ENCODE assay signal across 17 cellular contexts in genomic region chr19:31254611-31255010, GRCh38.
DNase-seq lines count a peak whose midpoint lies in the region; ATAC-seq, FAIRE-seq and TF ChIP-seq lines count a peak whose summit lies in the region.
"Had no signal": no experiment of that assay in that cellular context is flagged by ENCODE, and none has a peak within 500 bp of the region (broad histone marks: within the 10 kb centered on the region; RNA-seq: fewer than 3 reads in every experiment).

No MANE protein-coding gene starts in this region.

- H3K27me3 ChIP-seq in SJCRH30 (no peaks in the 10 kb centered on the region), keratinocyte (ENCODE audit: control insufficient read depth, extremely low read depth, insufficient read depth, low read length) (no peaks in the 10 kb centered on the region), skeletal muscle satellite cell (ENCODE audit: control insufficient read depth, insufficient read depth, low read length) (no peaks in the 10 kb centered on the region)
- H3K27me3 ChIP-seq: SJSA1 had no signal

- H3K9ac ChIP-seq in keratinocyte (ENCODE audit: control insufficient read depth, extremely low read depth, insufficient read depth, low read length) (no peak overlapping the region), skeletal muscle satellite cell (ENCODE audit: low read depth, low read length) (peak overlapping the region; percentile 30)

- H3K4me2 ChIP-seq in keratinocyte (ENCODE audit: control insufficient read depth, extremely low read depth, insufficient read depth, low read depth, low read length) (peak overlapping the region; percentile 33), skeletal muscle satellite cell (ENCODE audit: low read length) (peak overlapping the region; percentile 9)

- TF ChIP-seq CTCF in keratinocyte (optimal IDR thresholded peaks at IDR 0.05 in 1 of 3, IDR thresholded peaks at IDR 0.05 in 1 of 3, conservative IDR thresholded peaks at IDR 0.05 in 1 of 3; ENCODE audit: extremely low read depth in 1 of 3, insufficient read depth in 2 of 3, low read length in 3 of 3), result no peak

- no peak for ATAC-seq in Right ventricle myocardium inferior
- ATAC-seq in GM18502 (IDR thresholded peaks at IDR 0.05; ENCODE audit: poor library complexity, unreplicated experiment), result no peak

- intact Hi-C loops in Right ventricle myocardium inferior (cut with DNase I), result no loop called here

- no peaks in the 10 kb centered on the region for H3K79me2 ChIP-seq in keratinocyte (ENCODE audit: control insufficient read depth, insufficient read depth, low read length)

- no peaks in the 10 kb centered on the region for H4K20me1 ChIP-seq in keratinocyte (ENCODE audit: control insufficient read depth, extremely low read depth, insufficient read depth, low read length)

- H3K4me3 ChIP-seq in SJCRH30 (peak overlapping the region; percentile 3), keratinocyte (ENCODE audit: control insufficient read depth in 2 of 3, extremely low read depth in 1 of 3, insufficient read depth in 2 of 3, low read depth in 1 of 3, low read length in 3 of 3) (no peak overlapping the region), skeletal muscle satellite cell (ENCODE audit: low read length) (peak overlapping the region; percentile 29)
- H3K4me3 ChIP-seq: SJSA1 had no signal

- H3K27ac ChIP-seq in SJCRH30 (peak overlapping the region; percentile 98), keratinocyte (ENCODE audit: control insufficient read depth, insufficient read depth, low read length) (no peak overlapping the region)
- H3K27ac ChIP-seq: SJSA1 had no signal

- H2AFZ ChIP-seq in keratinocyte (ENCODE audit: control insufficient read depth, low read length), result no peak overlapping the region

- H3K4me1 ChIP-seq in SJCRH30, result peaks cover 67% of the 10 kb centered on the region
- H3K4me1 ChIP-seq in keratinocyte (ENCODE audit: control insufficient read depth, extremely low read depth, insufficient read depth, low read length), result peaks cover 19% of the 10 kb centered on the region
- peaks cover 24% of the 10 kb centered on the region for H3K4me1 ChIP-seq in skeletal muscle satellite cell (ENCODE audit: control insufficient read depth, insufficient read depth, low read length)

- H3K9me1 ChIP-seq in keratinocyte (ENCODE audit: control insufficient read depth, extremely low read depth, insufficient read depth, low read length), result no peaks in the 10 kb centered on the region

- H3K36me3 ChIP-seq in SJCRH30 (no peaks in the 10 kb centered on the region), keratinocyte (ENCODE audit: control insufficient read depth in 2 of 2, extremely low read depth in 1 of 2, insufficient read depth in 2 of 2, low read length in 2 of 2) (no peaks in the 10 kb centered on the region), skeletal muscle satellite cell (ENCODE audit: insufficient read depth, low read length) (no peaks in the 10 kb centered on the region)
- H3K36me3 ChIP-seq: SJSA1 had no signal

- H3K9me3 ChIP-seq in SJCRH30 (replicated peaks), result no peaks in the 10 kb centered on the region
- H3K9me3 ChIP-seq in keratinocyte (ENCODE audit: control insufficient read depth, low read depth, low read length), result peaks cover 5% of the 10 kb centered on the region
- no peaks in the 10 kb centered on the region for H3K9me3 ChIP-seq in skeletal muscle satellite cell (replicated peaks; ENCODE audit: low read length)
- H3K9me3 ChIP-seq: SJSA1 had no signal

- no peak for FAIRE-seq in keratinocyte (lab: Jason Lieb, UNC)
- FAIRE-seq: RCC 7860 had no signal

- DNase-seq in Daoy (ENCODE audit: low read depth) (peak; percentile 37), SJCRH30 (no peak), keratinocyte (ENCODE audit: low read depth, low spot score) (no peak), pons (ENCODE audit: low spot score) (no peak), Right ventricle myocardium inferior (ENCODE audit: missing footprints) (no peak)
- no peak for DNase-seq in NK-92 treated with Interleukin-12 subunit alpha and Interleukin-12 subunit beta, amount 100 ng/mL, for 24 hours (lab: John Stamatoyannopoulos, UW)
- DNase-seq: C1 segment of cervical spinal cord, DMS 273 treated with DMSO at 0.1 percent for 48 hours, HCEC 1CT, Karpas-422, NCI-H1417, NCI-H2029 treated with DMSO at 0.1 percent for 48 hours, NCI-H510A treated with DMSO at 0.1 percent for 48 hours had no signal

- dilution Hi-C loops in keratinocyte (cut with MboI; ENCODE audit: extremely low pct_ligation_motif_present, low sequenced_read_pairs), result no loop called here

Comparison
In these comparisons a context has a peak if more than half of its experiments do, and no peak if none do; other contexts are left out.
1. H3K4me3 ChIP-seq: peak in SJCRH30 (single experiment) and skeletal muscle satellite cell (single experiment); none in keratinocyte (0 of 3).